In genomic region chrX:105822138-105823091, GRCh38 we compare ENCODE assay signal across 11 cellular contexts. TPM values are rescaled to one million over a fixed set of nuclear protein-coding genes. Genes with fewer than 3 reads are reported as not detected.
DNase-seq lines count a peak whose midpoint lies in the region; ATAC-seq and TF ChIP-seq lines count a peak whose summit lies in the region.
"Had no signal": no experiment of that assay in that cellular context is flagged by ENCODE, and none has a peak within 500 bp of the region (broad histone marks: within the 10 kb centered on the region; RNA-seq: fewer than 3 reads in every experiment).

NRK (plus strand) TSS chrX:105822539; CDS start chrX:105822846, 307 bp downstream.

- H3K27me3 Mint-ChIP-seq in mesothelial cell of epicardium (ENCODE audit: low read depth) = peaks cover 3% of the 10 kb centered on the region
- H3K27me3 Mint-ChIP-seq: effector memory CD8-positive, alpha-beta T cell had no signal

- intact Hi-C loops in tibial artery (cut with DNase I; ENCODE audit: low total_unique reads) = no loop called here

- peak within 1 kb of the TSS; percentile 90 for H3K27ac Mint-ChIP-seq in mesothelial cell of epicardium
- H3K27ac Mint-ChIP-seq: activated CD8-positive, alpha-beta T cell treated with anti-CD3 and anti-CD28 coated beads, Interleukin-2, amount 10 ng/mL, durations not matched to agents 7 days and 5 days; effector memory CD8-positive, alpha-beta T cell had no signal

- H3K27me3 ChIP-seq in SJCRH30 (no peaks in the 10 kb centered on the region), tibial artery (no peaks in the 10 kb centered on the region)

- peaks cover 17% of the 10 kb centered on the region for H3K9me3 Mint-ChIP-seq in mesothelial cell of epicardium

- H3K9me3 ChIP-seq in SJCRH30 (replicated peaks) = no peaks in the 10 kb centered on the region
- H3K9me3 ChIP-seq in tibial artery = no peaks in the 10 kb centered on the region

- peak within 1 kb of the TSS; percentile 61 for H3K27ac ChIP-seq in SJCRH30
- H3K27ac ChIP-seq in tibial artery = peak within 1 kb of the TSS; percentile 67 to 70

- H3K36me3 Mint-ChIP-seq in mesothelial cell of epicardium = no peaks in the 10 kb centered on the region

- peak within 1 kb of the TSS; percentile 58 for H3K4me3 ChIP-seq in SJCRH30
- peak within 1 kb of the TSS; percentile 51 for H3K4me3 ChIP-seq in fibroblast of pulmonary artery (replicated peaks; ENCODE audit: low read depth, low read length)
- H3K4me3 ChIP-seq in tibial artery = peak within 1 kb of the TSS; percentile 54 to 59

- H3K4me3 Mint-ChIP-seq in mesothelial cell of epicardium = peak within 1 kb of the TSS; percentile 85
- H3K4me3 Mint-ChIP-seq: activated CD8-positive, alpha-beta T cell treated with anti-CD3 and anti-CD28 coated beads, Interleukin-2, amount 10 ng/mL, durations not matched to agents 7 days and 5 days; effector memory CD8-positive, alpha-beta T cell had no signal

- no peak for ATAC-seq in stimulated activated naive CD8-positive, alpha-beta T cell treated with anti-CD3 and anti-CD28 coated beads, Interleukin-15, Interleukin-2, amounts not matched to agents 100 U/mL and 50 U/mL, for 24 hours
- ATAC-seq: activated CD8-positive, alpha-beta T cell treated with anti-CD3 and anti-CD28 coated beads, Interleukin-2, amount 10 ng/mL, durations not matched to agents 7 days and 5 days; effector memory CD8-positive, alpha-beta T cell had no signal

- no peaks in the 10 kb centered on the region for H3K36me3 ChIP-seq in SJCRH30
- H3K36me3 ChIP-seq in tibial artery = no peaks in the 10 kb centered on the region

- TF ChIP-seq CTCF in fibroblast of pulmonary artery (IDR thresholded peaks at IDR 0.05; ENCODE audit: low read length, missing control alignments) (no peak), mesothelial cell of epicardium (IDR thresholded peaks at IDR 0.05; ENCODE audit: unreplicated experiment) (no peak), tibial artery (IDR thresholded peaks at IDR 0.05) (no peak)

- DNase-seq in SJCRH30 (peak; percentile 43 to 56), fibroblast of pulmonary artery (ENCODE audit: low read depth) (peak; percentile 11), mesothelial cell of epicardium (ENCODE audit: low spot score in 2 of 2, unreplicated experiment in 2 of 2) (peak in 1 of 2 experiments; percentile 54), tibial artery (peak; percentile 18 to 63)
- DNase-seq in activated CD4-positive, alpha-beta T cell treated with anti-CD3 and anti-CD28 coated beads, Interleukin-2, amount 50 U/mL, for 4 hours = no peak
- no peak for DNase-seq in stimulated activated naive CD8-positive, alpha-beta T cell treated with anti-CD3 and anti-CD28 coated beads, Interleukin-15, Interleukin-2, amounts not matched to agents 100 U/mL and 50 U/mL, for 24 hours
- DNase-seq in stimulated activated naive CD4-positive, alpha-beta T cell treated with Interleukin-2 at 50 U/mL for 16 hours (lab: John Stamatoyannopoulos, UW) = no peak
- DNase-seq: activated CD8-positive, alpha-beta T cell treated with anti-CD3 and anti-CD28 coated beads, Interleukin-2, amount 10 ng/mL, durations not matched to agents 7 days and 5 days; effector memory CD8-positive, alpha-beta T cell; RPMI8226 had no signal

- H3K4me1 ChIP-seq in SJCRH30 (no peaks in the 10 kb centered on the region), tibial artery (no peaks in the 10 kb centered on the region)

- peaks cover 22% of the 10 kb centered on the region for H3K4me1 Mint-ChIP-seq in mesothelial cell of epicardium

RNA-seq across cellular contexts. Expression of gene NRK, which starts in this region (rescaled TPM):
- 23.7 and 27.7 TPM in 2 replicates for total RNA-seq in SJCRH30 (2014; rRNA removed; shearing (Covaris generic))
- 47.4 to 48.2 TPM (median 47.8 TPM) in 3 replicates for total RNA-seq in mesothelial cell of epicardium
- total RNA-seq: activated CD8-positive, alpha-beta T cell treated with anti-CD3 and anti-CD28 coated beads, Interleukin-2, amount 10 ng/mL, durations not matched to agents 7 days and 5 days; myocyte had no signal

Comparison
In these comparisons a context has a peak if more than half of its experiments do, and no peak if none do; other contexts are left out.
1. DNase-seq: peak in SJCRH30 (2 of 2), fibroblast of pulmonary artery (single experiment) and tibial artery (2 of 2); none in activated CD4-positive, alpha-beta T cell treated with anti-CD3 and anti-CD28 coated beads, Interleukin-2, amount 50 U/mL, for 4 hours (0 of 2), stimulated activated naive CD8-positive, alpha-beta T cell treated with anti-CD3 and anti-CD28 coated beads, Interleukin-15, Interleukin-2, amounts not matched to agents 100 U/mL and 50 U/mL, for 24 hours (single experiment) and stimulated activated naive CD4-positive, alpha-beta T cell treated with Interleukin-2 at 50 U/mL for 16 hours (single experiment).
2. Peak in every context shown above with its lines, with median percentiles within 50 percentile points of each other: H3K4me3 ChIP-seq.